In the genomic region with DNA sequence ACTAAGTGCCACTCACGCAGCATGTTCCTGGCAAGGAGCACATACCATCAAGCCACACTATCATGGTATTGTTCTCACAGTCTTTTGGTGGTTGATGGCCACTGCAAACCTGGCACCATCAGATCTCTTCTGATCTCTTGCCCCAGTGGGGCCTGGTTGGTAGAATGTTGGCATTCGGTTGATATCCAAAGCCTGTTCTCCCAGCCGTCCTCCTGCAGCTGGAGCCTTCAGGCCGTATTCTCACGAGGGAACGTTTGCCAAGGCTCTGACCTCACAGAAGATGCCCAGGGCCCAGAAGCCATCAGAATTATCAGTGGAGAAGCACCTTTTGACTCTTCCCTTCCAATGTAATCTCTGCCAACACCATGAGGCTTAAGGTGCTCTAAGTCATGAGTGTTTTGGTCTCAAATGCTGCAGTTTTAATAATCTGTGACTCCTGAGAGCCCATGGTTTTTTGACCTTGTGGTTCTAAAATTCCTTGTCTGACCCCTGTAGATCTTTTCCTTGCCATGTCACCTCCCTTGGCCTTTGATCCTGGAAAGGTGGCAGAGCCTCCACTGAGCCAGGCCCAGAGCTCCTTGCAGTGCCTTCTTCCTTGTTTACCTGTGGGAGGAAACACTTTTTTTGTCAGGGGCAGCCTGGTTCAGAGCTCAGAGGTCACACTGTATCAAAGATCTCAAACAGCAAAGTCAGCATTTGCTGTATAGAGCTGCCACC, we compare ENCODE assay signal across 17 cellular contexts. TPM values are rescaled to one million over a fixed set of nuclear protein-coding genes. Genes with fewer than 3 reads are reported as not detected.
DNase-seq lines count a peak whose midpoint lies in the region; ATAC-seq and TF ChIP-seq lines count a peak whose summit lies in the region.
"Had no signal": no experiment of that assay in that cellular context is flagged by ENCODE, and none has a peak within 500 bp of the region (broad histone marks: within the 10 kb centered on the region; RNA-seq: fewer than 3 reads in every experiment).

No MANE protein-coding gene starts in this region.

- H3K9me2 ChIP-seq in Karpas-422 (replicated peaks; ENCODE audit: insufficient read depth, low read length) = no peaks in the 10 kb centered on the region

- 0 out of 2 replicates have a peak, but pooled peaks cover 4% of the 10 kb centered on the region for H4K20me1 ChIP-seq in Karpas-422 (ENCODE audit: insufficient read depth, low read depth, low read length)

- H3K4me2 ChIP-seq in neuronal stem cell (ENCODE audit: insufficient read depth, low read length, poor library complexity, severe bottlenecking) = no peak overlapping the region
- H3K4me2 ChIP-seq in Karpas-422 (ENCODE audit: low read depth, low read length, poor library complexity, severe bottlenecking) = no peak overlapping the region
- H3K4me2 ChIP-seq: KMS-11 had no signal

- no peak overlapping the region for H3K4ac ChIP-seq in neuronal stem cell (ENCODE audit: low read length)

- no peaks in the 10 kb centered on the region for H3K9me3 Mint-ChIP-seq in CD4-positive, CD25-positive, alpha-beta regulatory T cell
- H3K9me3 Mint-ChIP-seq: T-helper 2 cell treated with Interferon-gamma antibody and Interleukin-4, amounts not matched to agents 5 μg/mL and 100 μg/mL, for 36 hours had no signal

- peaks cover 19% of the 10 kb centered on the region for H3K4me1 ChIP-seq in CD4-positive, CD25-positive, alpha-beta regulatory T cell (ENCODE audit: control insufficient read depth, insufficient read depth, low read length, poor library complexity, severe bottlenecking)
- H3K4me1 ChIP-seq in colonic mucosa = no peaks in the 10 kb centered on the region
- H3K4me1 ChIP-seq in neuronal stem cell (ENCODE audit: control insufficient read depth in 2 of 2, insufficient read depth in 1 of 2, low read depth in 1 of 2, low read length in 2 of 2) = peaks cover 0 to 4% of the 10 kb centered on the region in 2 donors
- H3K4me1 ChIP-seq in Karpas-422 (ENCODE audit: low read length) = peaks cover 9% of the 10 kb centered on the region
- H3K4me1 ChIP-seq: psoas muscle had no signal

- H3K9ac ChIP-seq in colonic mucosa (ENCODE audit: low read depth in 2 of 2, low read length in 2 of 2) = peak overlapping the region in 1 of 2 donors; percentile 80
- H3K9ac ChIP-seq in neuronal stem cell (ENCODE audit: low read depth, low read length, poor library complexity) = peak overlapping the region; percentile 53
- no peak overlapping the region for H3K9ac ChIP-seq in Karpas-422 (ENCODE audit: low read length)
- H3K9ac ChIP-seq: KMS-11 had no signal

- no peak overlapping the region for H3K27ac ChIP-seq in CD4-positive, CD25-positive, alpha-beta regulatory T cell (ENCODE audit: insufficient read depth, low read length, poor library complexity, severe bottlenecking)
- H3K27ac ChIP-seq in colonic mucosa (peak overlapping the region; percentile 61), neuronal stem cell (replicated peaks; ENCODE audit: low read length) (no peak overlapping the region), Karpas-422 (ENCODE audit: low read length) (no peak overlapping the region)
- H3K27ac ChIP-seq: coronary artery, KMS-11, psoas muscle had no signal

- no peak for ATAC-seq in CD4-positive, CD25-positive, alpha-beta regulatory T cell (ENCODE audit: low read depth in 2 of 2)
- ATAC-seq in HG03354 (IDR thresholded peaks at IDR 0.05; ENCODE audit: poor library complexity, severe bottlenecking, unreplicated experiment) (no peak), Right ventricle myocardium inferior (no peak)
- ATAC-seq: psoas muscle had no signal

- H2BK120ac ChIP-seq in neuronal stem cell (ENCODE audit: low read depth, low read length) = no peak overlapping the region

- H3K79me2 ChIP-seq in Karpas-422 (ENCODE audit: low read length) = no peaks in the 10 kb centered on the region

- H3K4me1 Mint-ChIP-seq in CD4-positive, CD25-positive, alpha-beta regulatory T cell = peaks cover 12 to 37% (median 21%) of the 10 kb centered on the region in 4 donors

- H3K23ac ChIP-seq in neuronal stem cell (ENCODE audit: low read depth, low read length, poor library complexity) = no peak overlapping the region

- H3K18ac ChIP-seq in neuronal stem cell (ENCODE audit: low read length) = no peak overlapping the region

- no peak overlapping the region for H4K91ac ChIP-seq in neuronal stem cell (ENCODE audit: low read depth, low read length, poor library complexity)

- peaks cover 52% of the 10 kb centered on the region for H3K36me3 Mint-ChIP-seq in CD4-positive, CD25-positive, alpha-beta regulatory T cell

- H3K36me3 ChIP-seq in CD4-positive, CD25-positive, alpha-beta regulatory T cell (ENCODE audit: control insufficient read depth, insufficient read depth, low read length) = peaks cover 25% of the 10 kb centered on the region
- H3K36me3 ChIP-seq in colonic mucosa = no peaks in the 10 kb centered on the region
- peaks cover 34 to 61% of the 10 kb centered on the region in 2 donors for H3K36me3 ChIP-seq in neuronal stem cell (replicated peaks in 1 of 2; ENCODE audit: control insufficient read depth in 2 of 2, insufficient read depth in 2 of 2, low read length in 2 of 2)
- peaks cover 37% of the 10 kb centered on the region for H3K36me3 ChIP-seq in Karpas-422 (ENCODE audit: insufficient read depth, low read length)

- H2AFZ ChIP-seq in neuronal stem cell (ENCODE audit: low read length) (no peak overlapping the region), Karpas-422 (ENCODE audit: low read length) (no peak overlapping the region)

- no peak overlapping the region for H2BK5ac ChIP-seq in neuronal stem cell (ENCODE audit: low read length)

- H3K27me3 ChIP-seq in CD4-positive, CD25-positive, alpha-beta regulatory T cell (ENCODE audit: control insufficient read depth, insufficient read depth, low read length) = no peaks in the 10 kb centered on the region
- H3K27me3 ChIP-seq in colonic mucosa (no peaks in the 10 kb centered on the region), neuronal stem cell (ENCODE audit: control insufficient read depth in 3 of 3, insufficient read depth in 3 of 3, low read depth in 1 of 3, low read length in 3 of 3) (no peaks in the 10 kb centered on the region), Karpas-422 (ENCODE audit: low read length) (no peaks in the 10 kb centered on the region)

- no peak overlapping the region for H3K14ac ChIP-seq in neuronal stem cell (ENCODE audit: low read length)

- no CpG with 5 or more reads among the region's 6 CpGs for WGBS in neuronal stem cell (ENCODE audit: extremely low coverage in 2 of 2, insufficient read length in 2 of 2, insufficient replicate concordance in 1 of 2), 2 donors

- no peak overlapping the region for H2BK12ac ChIP-seq in neuronal stem cell (ENCODE audit: low read length)

- H2AK5ac ChIP-seq in neuronal stem cell (ENCODE audit: low read depth, low read length) = no peak overlapping the region

- H2BK15ac ChIP-seq in neuronal stem cell (ENCODE audit: low read length) = no peak overlapping the region

- H3K79me1 ChIP-seq in neuronal stem cell (ENCODE audit: low read depth, low read length) = no peaks in the 10 kb centered on the region

- peak overlapping the region in 2 of 3 donors; percentile 53 to 72 for H3K27ac Mint-ChIP-seq in CD4-positive, CD25-positive, alpha-beta regulatory T cell
- H3K27ac Mint-ChIP-seq: T-helper 2 cell treated with Interferon-gamma antibody and Interleukin-4, amounts not matched to agents 5 μg/mL and 100 μg/mL, for 36 hours had no signal

- TF ChIP-seq CTCF in colonic mucosa (IDR thresholded peaks at IDR 0.05) = no peak

- H3K27me3 Mint-ChIP-seq in CD4-positive, CD25-positive, alpha-beta regulatory T cell = no peaks in the 10 kb centered on the region

- intact Hi-C loops in colonic mucosa (cut with DNase I) (no loop called here), Right ventricle myocardium inferior (cut with DNase I) (no loop called here)

- DNase-seq in CD4-positive, CD25-positive, alpha-beta regulatory T cell = no peak
- DNase-seq in NCI-H69 (lab: John Stamatoyannopoulos, UW) = peak; percentile 25
- peak; percentile 79 for DNase-seq in colonic mucosa
- no peak for DNase-seq in neuronal stem cell (ENCODE audit: low spot score)
- no peak for DNase-seq in Right ventricle myocardium inferior (ENCODE audit: missing footprints)
- DNase-seq in Karpas-422 = no peak
- no peak for DNase-seq in midbrain (lab: John Stamatoyannopoulos, UW)
- DNase-seq: activated CD4-positive, CD25-positive, alpha-beta regulatory T cell treated with anti-CD3 and anti-CD28 coated beads, Interleukin-2, amount 50 U/mL, for 72 hours; AML-193; erythroblast; psoas muscle; Right ventricle myocardium superior; stimulated activated CD4-positive, alpha-beta T cell treated with anti-CD3 and anti-CD28 coated beads, Interleukin-12 subunit alpha, Interleukin-12 subunit beta, amount 100 ng/mL, for 4 hours had no signal

- H4K8ac ChIP-seq in neuronal stem cell (ENCODE audit: low read depth, low read length) = no peak overlapping the region

- no peak overlapping the region for H3K4me3 ChIP-seq in CD4-positive, CD25-positive, alpha-beta regulatory T cell (ENCODE audit: low read depth, low read length)
- H3K4me3 ChIP-seq in colonic mucosa = no peak overlapping the region
- H3K4me3 ChIP-seq in neuronal stem cell (ENCODE audit: low read length in 2 of 2) = no peak overlapping the region
- H3K4me3 ChIP-seq in Karpas-422 (ENCODE audit: low read length) = no peak overlapping the region
- H3K4me3 ChIP-seq: coronary artery, psoas muscle had no signal

- H3K9me3 ChIP-seq in CD4-positive, CD25-positive, alpha-beta regulatory T cell (ENCODE audit: control insufficient read depth in 2 of 2, low read length in 2 of 2) = no peaks in the 10 kb centered on the region
- H3K9me3 ChIP-seq in colonic mucosa (no peaks in the 10 kb centered on the region), neuronal stem cell (replicated peaks in 1 of 2; ENCODE audit: control insufficient read depth in 2 of 2, insufficient read depth in 1 of 2, low read depth in 1 of 2, low read length in 2 of 2) (no peaks in the 10 kb centered on the region), Karpas-422 (ENCODE audit: low read length) (no peaks in the 10 kb centered on the region)
- H3K9me3 ChIP-seq: psoas muscle had no signal

- no peak overlapping the region for H3K4me3 Mint-ChIP-seq in CD4-positive, CD25-positive, alpha-beta regulatory T cell
- H3K4me3 Mint-ChIP-seq: T-helper 2 cell treated with Interferon-gamma antibody and Interleukin-4, amounts not matched to agents 5 μg/mL and 100 μg/mL, for 36 hours had no signal

RNA-seq across cellular contexts. Expression of a gene that starts 27.8 kb away (rescaled TPM):
- total RNA-seq in CD4-positive, CD25-positive, alpha-beta regulatory T cell = 14.1 TPM
- polyA plus RNA-seq in CD4-positive, CD25-positive, alpha-beta regulatory T cell = 10 to 100 TPM; 10.0 to 14.3 (median 12.0) TPM
- total RNA-seq in colonic mucosa (10 to 100 TPM; 26.9 to 36.3 TPM), Right ventricle myocardium inferior (24.5 TPM)
- 17.5 TPM for polyA plus RNA-seq in neuronal stem cell (2013, experiment 1 of 2)
- 18.2 TPM for polyA plus RNA-seq in neuronal stem cell (2013, experiment 2 of 2)
- total RNA-seq in Karpas-422 (2014; rRNA removed; shearing (Covaris generic); ENCODE audit: low replicate concordance) = 16.7 and 25.8 TPM in 2 replicates

RNA-seq across cellular contexts. Expression of a gene that starts 27.9 kb away (rescaled TPM):
- 22.9 TPM for total RNA-seq in CD4-positive, CD25-positive, alpha-beta regulatory T cell
- polyA plus RNA-seq in CD4-positive, CD25-positive, alpha-beta regulatory T cell = 1 to 10 TPM; 2.8 to 5.3 (median 4.0) TPM
- 10 to 100 TPM; 17.7 to 18.6 TPM for total RNA-seq in colonic mucosa
- polyA plus RNA-seq in neuronal stem cell (2013, experiment 1 of 2) = 35.6 TPM
- polyA plus RNA-seq in neuronal stem cell (2013, experiment 2 of 2) = 34.8 TPM
- total RNA-seq in Right ventricle myocardium inferior = 6.0 TPM
- total RNA-seq in Karpas-422 (2014; rRNA removed; shearing (Covaris generic); ENCODE audit: low replicate concordance) = 19.2 and 30.5 TPM in 2 replicates

RNA-seq across cellular contexts. Expression of a gene that starts 42.0 kb away (rescaled TPM):
- 19.6 TPM for total RNA-seq in CD4-positive, CD25-positive, alpha-beta regulatory T cell
- polyA plus RNA-seq in CD4-positive, CD25-positive, alpha-beta regulatory T cell = 1 to 10 TPM; 1.8 to 3.1 (median 2.3) TPM
- 10 to 100 TPM; 41.7 to 49.2 TPM for total RNA-seq in colonic mucosa
- 18.9 TPM for polyA plus RNA-seq in neuronal stem cell (2013, experiment 1 of 2)
- polyA plus RNA-seq in neuronal stem cell (2013, experiment 2 of 2) = 18.8 TPM
- total RNA-seq in Right ventricle myocardium inferior = 9.6 TPM
- total RNA-seq in Karpas-422 (2014; rRNA removed; shearing (Covaris generic); ENCODE audit: low replicate concordance) = 15.7 and 17.9 TPM in 2 replicates

Comparison
In these comparisons a context has a peak if more than half of its experiments do, and no peak if none do; other contexts are left out.
1. DNase-seq: peak in NCI-H69 (single experiment) and colonic mucosa (single experiment); none in CD4-positive, CD25-positive, alpha-beta regulatory T cell (0 of 3), neuronal stem cell (single experiment), Right ventricle myocardium inferior (single experiment), Karpas-422 (single experiment) and midbrain (single experiment).